Comparison of ENCODE assay signal across 28 cellular contexts in genomic region chr6:159427335-159427734, GRCh38.
"Had no signal": no experiment of that assay in that cellular context is flagged by ENCODE, and none has a peak within 500 bp of the region (broad histone marks: within the 10 kb centered on the region; RNA-seq: fewer than 3 reads in every experiment).

No MANE protein-coding gene starts in this region.

- H3K27me3 ChIP-seq: colonic mucosa, esophagus muscularis mucosa, esophagus squamous epithelium, gastrocnemius medialis, gastroesophageal sphincter had no signal

- H3K4me1 ChIP-seq: colonic mucosa, esophagus squamous epithelium, foreskin keratinocyte, gastrocnemius medialis, gastroesophageal sphincter had no signal

- H3K36me3 ChIP-seq: colonic mucosa, esophagus muscularis mucosa, esophagus squamous epithelium, gastrocnemius medialis, gastroesophageal sphincter, heart left ventricle, heart right ventricle had no signal

- DNase-seq: colonic mucosa; cortex of kidney; dermis blood vessel endothelial cell; dorsolateral prefrontal cortex; effector CD4-positive, alpha-beta T cell; effector CD8-positive, alpha-beta T cell; effector memory CD4-positive, alpha-beta T cell; effector memory CD8-positive, alpha-beta T cell; endodermal cell; erythroblast; esophagus squamous epithelium; foreskin fibroblast; foreskin keratinocyte; foreskin melanocyte; gastrocnemius medialis; glutamatergic neuron; head of caudate nucleus; heart left ventricle; heart right ventricle had no signal

- H3K9me3 ChIP-seq: colonic mucosa, gastrocnemius medialis had no signal

- FAIRE-seq: colon, endometrium, endothelial cell of umbilical vein, frontal cortex had no signal

- H3K4me3 ChIP-seq: colonic mucosa, coronary artery, dorsolateral prefrontal cortex, esophagus muscularis mucosa, esophagus squamous epithelium, gastrocnemius medialis, gastroesophageal sphincter, heart left ventricle, heart right ventricle had no signal

- H3K27ac ChIP-seq: colonic mucosa, coronary artery, dorsolateral prefrontal cortex, epithelial cell of prostate, esophagus muscularis mucosa, esophagus squamous epithelium, foreskin keratinocyte, gastrocnemius medialis, gastroesophageal sphincter, heart left ventricle, heart right ventricle had no signal

- ATAC-seq: effector memory CD8-positive, alpha-beta T cell; esophagus mucosa; foreskin keratinocyte; gastrocnemius medialis; gastroesophageal sphincter; heart left ventricle; heart right ventricle had no signal
